In the genomic region with DNA sequence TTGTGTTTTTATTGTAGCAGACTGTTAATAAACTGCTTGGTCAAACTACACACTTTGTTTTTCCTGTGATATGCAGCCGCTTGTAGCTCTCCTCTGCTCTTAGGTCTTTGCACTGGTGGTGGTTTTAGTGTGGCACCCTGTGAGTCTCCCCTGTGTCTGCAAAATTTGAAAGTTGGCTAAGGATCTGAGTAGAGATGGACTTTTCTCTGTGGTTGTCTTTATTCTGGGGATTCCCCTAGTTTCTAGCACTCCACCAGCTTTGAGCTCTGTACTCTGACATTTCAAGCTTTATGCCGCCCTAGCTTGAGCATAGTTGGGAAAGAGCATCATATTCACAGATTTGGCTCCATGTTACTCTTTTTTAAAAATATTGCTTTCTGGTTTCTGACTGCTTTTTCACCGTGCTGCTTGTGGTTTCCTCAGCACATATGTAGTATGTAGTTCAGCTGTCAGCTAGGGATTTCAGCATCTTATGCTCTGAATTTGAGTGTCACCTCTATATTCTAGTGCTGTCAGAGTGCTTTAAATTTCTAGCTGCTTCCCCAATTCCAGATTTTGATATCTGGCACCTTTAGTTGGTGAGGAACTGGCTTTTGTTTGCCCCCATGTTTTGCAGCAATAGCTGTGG, we compare ENCODE assay signal across 12 cellular contexts. TPM values are rescaled to one million over a fixed set of nuclear protein-coding genes. Genes with fewer than 3 reads are reported as not detected.
DNase-seq lines count a peak whose midpoint lies in the region; ATAC-seq, FAIRE-seq and TF ChIP-seq lines count a peak whose summit lies in the region.
"Had no signal": no experiment of that assay in that cellular context is flagged by ENCODE, and none has a peak within 500 bp of the region (broad histone marks: within the 10 kb centered on the region; RNA-seq: fewer than 3 reads in every experiment).

No MANE protein-coding gene starts in this region.

- H3K27me3 Mint-ChIP-seq in CD8-positive, alpha-beta T cell (ENCODE audit: low read depth), result no peaks in the 10 kb centered on the region
- H3K27me3 Mint-ChIP-seq in T-helper 17 cell, result no peaks in the 10 kb centered on the region

- no peak for TF ChIP-seq CTCF in CD8-positive, alpha-beta T cell (IDR thresholded peaks at IDR 0.05)

- H3K36me3 ChIP-seq in CD8-positive, alpha-beta T cell (ENCODE audit: insufficient read depth, low read length), result no peaks in the 10 kb centered on the region
- H3K36me3 ChIP-seq: neural progenitor cell had no signal

- peaks cover 4% of the 10 kb centered on the region for H3K36me3 Mint-ChIP-seq in CD8-positive, alpha-beta T cell
- no peaks in the 10 kb centered on the region for H3K36me3 Mint-ChIP-seq in T-helper 17 cell (ENCODE audit: low read depth)

- CTCF ChIA-PET in CD8-positive, alpha-beta T cell (lab: Charles Lee), result interaction anchor here (0.6 kb wide), 1 partner anchor 15 kb away, joined by 3 read pairs; no protein-coding TSS in a partner anchor

- no peak overlapping the region for H3K27ac ChIP-seq in CD8-positive, alpha-beta T cell (ENCODE audit: low read depth, low read length)
- H3K27ac ChIP-seq: neural progenitor cell had no signal

- peaks cover 9% of the 10 kb centered on the region for H3K9me3 Mint-ChIP-seq in CD8-positive, alpha-beta T cell

- ATAC-seq in CD8-positive, alpha-beta T cell, result peak; percentile 73
- ATAC-seq in GM19043 (IDR thresholded peaks at IDR 0.05; ENCODE audit: low read depth, unreplicated experiment), result peak; percentile 40
- ATAC-seq in HG02938 (IDR thresholded peaks at IDR 0.05; ENCODE audit: unreplicated experiment), result peak; percentile 64
- peak; percentile 89 for ATAC-seq in T-helper 17 cell

- H3K27ac Mint-ChIP-seq in CD8-positive, alpha-beta T cell, result peak overlapping the region; percentile 49
- H3K27ac Mint-ChIP-seq in T-helper 17 cell, result peak overlapping the region; percentile 6
- H3K27ac Mint-ChIP-seq: neural progenitor cell had no signal

- DNase-seq in CD8-positive, alpha-beta T cell, result no peak
- no peak for DNase-seq in T-helper 17 cell
- DNase-seq in globus pallidus (ENCODE audit: low spot score), result no peak
- no peak for DNase-seq in NCI-H1048 (lab: John Stamatoyannopoulos, UW)
- DNase-seq in SK-N-DZ (ENCODE audit: low spot score), result no peak
- DNase-seq in RCC 7860 (ENCODE audit: low spot score), result no peak
- DNase-seq: Calu3 had no signal

- H3K4me3 Mint-ChIP-seq in CD8-positive, alpha-beta T cell, result peak overlapping the region; percentile 9
- H3K4me3 Mint-ChIP-seq in T-helper 17 cell, result peak overlapping the region; percentile 39
- H3K4me3 Mint-ChIP-seq: neural progenitor cell had no signal

- POLR2A ChIA-PET in CD8-positive, alpha-beta T cell (lab: Charles Lee), result no interaction called here

- peaks cover 81% of the 10 kb centered on the region for H3K4me1 Mint-ChIP-seq in CD8-positive, alpha-beta T cell (ENCODE audit: low read depth)
- peaks cover 53% of the 10 kb centered on the region for H3K4me1 Mint-ChIP-seq in T-helper 17 cell

- no peaks in the 10 kb centered on the region for H3K9me3 ChIP-seq in CD8-positive, alpha-beta T cell (ENCODE audit: low read length)
- no peaks in the 10 kb centered on the region for H3K9me3 ChIP-seq in T-helper 17 cell (ENCODE audit: control insufficient read depth, low read length, poor library complexity, severe bottlenecking)

- no peak for FAIRE-seq in RCC 7860 (lab: Jason Lieb, UNC)
- FAIRE-seq: astrocyte, TTC549 had no signal

- H3K27me3 ChIP-seq in CD8-positive, alpha-beta T cell (ENCODE audit: insufficient read depth, low read length), result no peaks in the 10 kb centered on the region
- H3K27me3 ChIP-seq: neural progenitor cell had no signal

- H3K4me3 ChIP-seq in CD8-positive, alpha-beta T cell (ENCODE audit: low read depth, low read length), result no peak overlapping the region
- H3K4me3 ChIP-seq: neural progenitor cell had no signal

- intact Hi-C loops in CD8-positive, alpha-beta T cell (cut with DNase I, micrococcal nuclease), result no loop called here

- H3K4me1 ChIP-seq in CD8-positive, alpha-beta T cell (ENCODE audit: insufficient read depth, low read length), result peaks cover 23% of the 10 kb centered on the region

RNA-seq across cellular contexts. Expression of a gene that starts 25.4 kb away (rescaled TPM):
- total RNA-seq in CD8-positive, alpha-beta T cell, result 10 to 100 TPM; 35.9 to 36.3 TPM
- 10 to 100 TPM; 21.2 to 31.5 TPM for total RNA-seq in T-helper 17 cell
- 12.8 and 18.9 TPM in 2 replicates for polyA plus RNA-seq in SK-N-DZ (2014; cell fraction: cytosol; rRNA removed)
- polyA plus RNA-seq in SK-N-DZ (2014; cell fraction: nucleus; rRNA removed), result 17.0 and 19.4 TPM in 2 replicates
